ENCODE assay signal across 20 cellular contexts in the genomic region with DNA sequence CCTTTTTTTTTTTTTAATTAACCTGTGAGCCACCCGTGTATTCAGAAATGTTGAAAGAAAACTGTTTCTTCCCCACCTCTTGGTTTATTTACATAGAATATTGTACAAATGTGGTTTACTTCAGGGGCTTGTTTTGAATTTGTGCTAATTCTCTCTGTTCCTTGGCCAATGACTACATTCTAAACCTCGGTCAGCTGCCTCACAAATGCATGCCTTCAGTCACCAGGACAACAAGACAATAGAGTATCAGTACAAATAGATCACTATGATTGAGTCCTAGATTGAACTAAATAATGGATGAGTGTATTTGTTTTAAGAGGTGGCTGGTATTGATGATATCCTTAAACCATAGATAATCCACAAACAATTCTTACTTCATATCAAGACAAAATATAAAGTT. TPM values are rescaled to one million over a fixed set of nuclear protein-coding genes. Genes with fewer than 3 reads are reported as not detected.
DNase-seq lines count a peak whose midpoint lies in the region; ATAC-seq and TF ChIP-seq lines count a peak whose summit lies in the region.
"Had no signal": no experiment of that assay in that cellular context is flagged by ENCODE, and none has a peak within 500 bp of the region (broad histone marks: within the 10 kb centered on the region; RNA-seq: fewer than 3 reads in every experiment).

No MANE protein-coding gene starts in this region.

- peak overlapping the region in 2 of 3 experiments; percentile 38 to 67; a peak in 2 of 7 replicates for H3K27ac Mint-ChIP-seq in H9
- H3K27ac Mint-ChIP-seq in naive thymus-derived CD8-positive, alpha-beta T cell = peak overlapping the region in 4 of 10 donors; percentile 6 to 47 (median 10)
- H3K27ac Mint-ChIP-seq: activated CD4-positive, alpha-beta memory T cell treated with anti-CD3 and anti-CD28 coated beads, Interleukin-2, amount 10 ng/mL, durations not matched to agents 7 days and 5 days had no signal

- H2BK120ac ChIP-seq in H9 (ENCODE audit: low read depth, low read length, poor library complexity, severe bottlenecking) = no peak overlapping the region

- POLR2A ChIA-PET in naive thymus-derived CD8-positive, alpha-beta T cell (lab: Charles Lee) = interaction anchor here (0.7 kb wide), 1 partner anchor 15 kb away, joined by 3 read pairs; no protein-coding TSS in a partner anchor

- H3K18ac ChIP-seq in H9 (ENCODE audit: insufficient read length, low read depth, low read length) = no peak overlapping the region

- H2BK5ac ChIP-seq in H9 (ENCODE audit: insufficient read length, low read length) = no peak overlapping the region

- no peak overlapping the region for H4K5ac ChIP-seq in H9 (ENCODE audit: insufficient read length, low read depth, low read length)

- H3K23me2 ChIP-seq in H9 (ENCODE audit: insufficient read length, low read depth, low read length, poor library complexity, severe bottlenecking) = no peaks in the 10 kb centered on the region

- H4K91ac ChIP-seq in H9 (ENCODE audit: insufficient read length, low read depth, low read length) = no peak overlapping the region

- DNase-seq in GM12865 (ENCODE audit: low read depth) (peak; percentile 24), H9 (no peak), astrocyte of the hippocampus (ENCODE audit: low read depth, low spot score) (peak; percentile 69), NCI-H345 (lab: John Stamatoyannopoulos, UW) (no peak), NCI-H1436 (lab: John Stamatoyannopoulos, UW) (no peak)
- DNase-seq in naive thymus-derived CD8-positive, alpha-beta T cell = no peak
- DNase-seq: activated CD4-positive, alpha-beta memory T cell treated with anti-CD3 and anti-CD28 coated beads, Interleukin-2, amount 10 ng/mL, durations not matched to agents 7 days and 5 days; activated T-cell treated with anti-CD3 and anti-CD28 coated beads, Interleukin-2, amount 50 U/mL, for 4 hours; natural killer cell; NCI-H1092; NCI-H2107; NCI-H69; psoas muscle; spleen; T-helper 2 cell; thyroid gland had no signal

- no peaks in the 10 kb centered on the region for H3K9me3 Mint-ChIP-seq in H9
- H3K9me3 Mint-ChIP-seq in naive thymus-derived CD8-positive, alpha-beta T cell = no peaks in the 10 kb centered on the region
- H3K9me3 Mint-ChIP-seq: activated CD4-positive, alpha-beta memory T cell treated with anti-CD3 and anti-CD28 coated beads, Interleukin-2, amount 10 ng/mL, durations not matched to agents 7 days and 5 days; activated T-cell treated with anti-CD3 and anti-CD28 coated beads, Interleukin-2, amount 50 U/mL, for 4 hours; natural killer cell had no signal

- H2BK15ac ChIP-seq in H9 (ENCODE audit: low read depth, low read length) = no peak overlapping the region

- no peak overlapping the region for H3K4me3 ChIP-seq in GM12865 (ENCODE audit: low read depth, low read length)
- H3K4me3 ChIP-seq: esophagus muscularis mucosa, psoas muscle, spleen, thyroid gland had no signal

- no peak overlapping the region for H4K8ac ChIP-seq in H9 (replicated peaks; ENCODE audit: insufficient read length, low read depth, low read length)

- no peak overlapping the region for H2AK5ac ChIP-seq in H9 (ENCODE audit: insufficient read length, low read length)

- no peak overlapping the region for H3T11ph ChIP-seq in H9 (ENCODE audit: low read length)

- no peaks in the 10 kb centered on the region for H4K20me1 ChIP-seq in H9 (ENCODE audit: control insufficient read depth, insufficient read depth, insufficient read length)

- H3K4me1 ChIP-seq in H9 (ENCODE audit: insufficient read depth, low read length) = peaks cover 2% of the 10 kb centered on the region

- no CpG with 5 or more reads among the region's 2 CpGs for WGBS in H9 (ENCODE audit: extremely low coverage, insufficient read length, low lambda C conversion rate)

- H3K9me3 ChIP-seq in H9 (ENCODE audit: control insufficient read depth, low read depth, low read length) = no peaks in the 10 kb centered on the region
- H3K9me3 ChIP-seq: esophagus muscularis mucosa, psoas muscle, spleen, thyroid gland had no signal

- H3K27me3 Mint-ChIP-seq in H9 (ENCODE audit: low read depth) = no peaks in the 10 kb centered on the region
- H3K27me3 Mint-ChIP-seq in naive thymus-derived CD8-positive, alpha-beta T cell = no peaks in the 10 kb centered on the region
- H3K27me3 Mint-ChIP-seq: activated CD4-positive, alpha-beta memory T cell treated with anti-CD3 and anti-CD28 coated beads, Interleukin-2, amount 10 ng/mL, durations not matched to agents 7 days and 5 days had no signal

- H3K4me1 Mint-ChIP-seq in H9 = peaks cover 56 to 66% of the 10 kb centered on the region in 2 experiments
- H3K4me1 Mint-ChIP-seq in naive thymus-derived CD8-positive, alpha-beta T cell = peaks cover 45 to 97% (median 90%) of the 10 kb centered on the region in 4 donors

- H3K9ac ChIP-seq in H9 (ENCODE audit: extremely low read depth, insufficient read length, low read length) = no peak overlapping the region

- no peak overlapping the region for H2BK12ac ChIP-seq in H9 (ENCODE audit: insufficient read length, low read depth, low read length)

- no peak overlapping the region for H3K4ac ChIP-seq in H9 (ENCODE audit: low read depth, low read length)

- no peak for ATAC-seq in naive thymus-derived CD8-positive, alpha-beta T cell
- ATAC-seq in HG03025 (IDR thresholded peaks at IDR 0.05; ENCODE audit: low FRiP score, unreplicated experiment) = no peak
- ATAC-seq in GM19397 (IDR thresholded peaks at IDR 0.05; ENCODE audit: unreplicated experiment) = no peak
- ATAC-seq: activated T-cell treated with anti-CD3 and anti-CD28 coated beads, Interleukin-2, amount 50 U/mL, for 4 hours; natural killer cell; psoas muscle had no signal

- no peak overlapping the region for H3K4me2 ChIP-seq in H9 (ENCODE audit: insufficient read depth, insufficient read length, low read length)

- no peak overlapping the region for H3K23ac ChIP-seq in H9 (ENCODE audit: insufficient read length, low read depth, low read length)

- H2AFZ ChIP-seq in H9 (ENCODE audit: low read length) = no peak overlapping the region

- no peak overlapping the region for H3K27ac ChIP-seq in H9 (ENCODE audit: insufficient read length, low read depth, low read length)
- H3K27ac ChIP-seq: esophagus muscularis mucosa, HL-60, psoas muscle, spleen, thyroid gland had no signal

- no peak overlapping the region for H2BK20ac ChIP-seq in H9 (ENCODE audit: low read depth, low read length, poor library complexity, severe bottlenecking)

- no peaks in the 10 kb centered on the region for H3K79me1 ChIP-seq in H9 (ENCODE audit: insufficient read depth, low read depth, low read length, poor library complexity, severe bottlenecking)

- H3K4me3 Mint-ChIP-seq in H9 = no peak overlapping the region
- H3K4me3 Mint-ChIP-seq in naive thymus-derived CD8-positive, alpha-beta T cell = peak overlapping the region in 8 of 10 donors; percentile 10 to 50 (median 28)
- H3K4me3 Mint-ChIP-seq: activated CD4-positive, alpha-beta memory T cell treated with anti-CD3 and anti-CD28 coated beads, Interleukin-2, amount 10 ng/mL, durations not matched to agents 7 days and 5 days; activated T-cell treated with anti-CD3 and anti-CD28 coated beads, Interleukin-2, amount 50 U/mL, for 4 hours; natural killer cell had no signal

- H3K14ac ChIP-seq in H9 (ENCODE audit: insufficient read depth, low read length) = no peak overlapping the region

- H3K79me2 ChIP-seq in H9 (ENCODE audit: insufficient read depth, low read length) = peaks cover 30% of the 10 kb centered on the region; the same call in 1 of the 2 replicates

- H3K56ac ChIP-seq in H9 (ENCODE audit: insufficient read length, low read depth, low read length) = no peak overlapping the region

- no peaks in the 10 kb centered on the region for H3K27me3 ChIP-seq in H9 (ENCODE audit: insufficient read depth, low read length)
- H3K27me3 ChIP-seq: esophagus muscularis mucosa, spleen, thyroid gland had no signal

- TF ChIP-seq CTCF in GM12865 (IDR thresholded peaks at IDR 0.05; ENCODE audit: insufficient read depth, low read depth, low read length, missing control alignments) (no peak), H9 (conservative IDR thresholded peaks at IDR 0.05) (no peak)

- H3K36me3 Mint-ChIP-seq in H9 (ENCODE audit: insufficient read depth in 1 of 3, low read depth in 3 of 3) = peaks cover 0 to 6% (median 0%) of the 10 kb centered on the region in 3 experiments; a peak in 1 of 7 replicates
- peaks cover 0 to 12% (median 0%) of the 10 kb centered on the region in 3 donors for H3K36me3 Mint-ChIP-seq in naive thymus-derived CD8-positive, alpha-beta T cell
- H3K36me3 Mint-ChIP-seq: natural killer cell had no signal

RNA-seq across cellular contexts. Expression of gene AGFG1, which starts 36.0 kb away (rescaled TPM):
- total RNA-seq in H9 (2021) = 106 and 109 TPM in 2 replicates
- 10 to 100 TPM; 52.9 to 55.0 TPM for total RNA-seq in naive thymus-derived CD8-positive, alpha-beta T cell
- 10 to 100 TPM; 11.8 to 41.5 (median 24.6) TPM for polyA plus RNA-seq in naive thymus-derived CD8-positive, alpha-beta T cell

Comparison
In these comparisons a context has a peak if more than half of its experiments do, and no peak if none do; other contexts are left out.
1. DNase-seq: peak in GM12865 (single experiment) and astrocyte of the hippocampus (single experiment); none in H9 (single experiment), naive thymus-derived CD8-positive, alpha-beta T cell (0 of 10), NCI-H345 (single experiment) and NCI-H1436 (single experiment).
2. H3K4me3 Mint-ChIP-seq: peak in naive thymus-derived CD8-positive, alpha-beta T cell (8 of 10); none in H9 (0 of 2).